ENCODE assay signal across 17 cellular contexts in the genomic region with DNA sequence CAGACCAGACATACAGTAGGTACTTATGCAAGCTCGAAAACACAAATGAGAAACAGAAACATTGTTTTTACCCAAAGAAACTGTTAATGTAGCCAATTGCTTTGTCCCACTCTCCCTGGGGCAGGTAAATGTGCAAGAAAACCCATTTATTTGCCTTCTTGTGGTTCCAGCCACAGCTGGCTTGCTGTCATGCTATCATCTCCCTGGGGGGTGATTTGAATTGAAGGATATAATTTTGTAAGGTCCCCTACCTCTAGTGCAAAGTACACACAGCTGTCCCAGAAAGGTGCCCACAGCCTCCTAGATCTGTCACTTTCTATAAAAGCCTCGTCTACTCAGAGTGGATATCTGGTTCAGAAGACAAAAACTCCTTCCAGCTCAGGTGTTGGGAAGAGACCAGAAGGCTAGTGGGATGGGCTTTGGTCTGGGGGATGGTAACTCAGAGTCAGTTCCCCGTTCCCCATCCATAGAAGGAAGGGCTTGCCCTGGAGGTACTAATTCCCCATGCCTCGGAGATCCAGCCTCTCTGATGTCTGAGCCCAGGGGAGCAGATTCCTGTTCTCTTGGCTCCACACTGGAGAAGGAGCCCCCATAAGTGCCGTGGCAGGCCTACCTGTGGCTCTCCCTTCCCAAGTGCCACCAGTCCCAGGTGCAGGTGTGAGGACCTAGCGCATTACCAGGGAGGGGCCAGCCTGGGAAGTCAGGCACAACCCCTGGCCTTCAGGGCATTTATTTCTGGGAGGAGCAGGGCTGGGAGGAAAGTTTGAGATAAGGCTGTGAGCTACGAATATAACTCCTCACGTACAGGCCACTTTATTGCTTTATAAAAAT. TPM values are rescaled to one million over a fixed set of nuclear protein-coding genes. Genes with fewer than 3 reads are reported as not detected.
A peak's percentile ranks its signal among the peaks of the same experiment; 100 is the strongest.
DNase-seq lines count a peak whose midpoint lies in the region; ATAC-seq and TF ChIP-seq lines count a peak whose summit lies in the region.
"Had no signal": no experiment of that assay in that cellular context is flagged by ENCODE, and none has a peak within 500 bp of the region (broad histone marks: within the 10 kb centered on the region; RNA-seq: fewer than 3 reads in every experiment).

No MANE protein-coding gene starts in this region.

- intact Hi-C loops in MCF 10A (cut with micrococcal nuclease), result no loop called here

- H3K9ac ChIP-seq in Karpas-422 (ENCODE audit: low read length) (peak overlapping the region; percentile 80), rectal smooth muscle tissue (ENCODE audit: low read length) (no peak overlapping the region)

- H3K4me3 ChIP-seq in Karpas-422 (ENCODE audit: low read length) (peak overlapping the region; percentile 54), Peyer's patch (peak overlapping the region in 2 of 4 donors; percentile 63 to 70), rectal smooth muscle tissue (ENCODE audit: low read length) (peak overlapping the region; percentile 36)
- H3K4me3 ChIP-seq: ascending aorta had no signal

- peaks cover 71% of the 10 kb centered on the region for H3K4me1 ChIP-seq in Karpas-422 (ENCODE audit: low read length)
- H3K4me1 ChIP-seq in Peyer's patch, result peaks cover 0 to 18% (median 3%) of the 10 kb centered on the region in 4 donors
- no peaks in the 10 kb centered on the region for H3K4me1 ChIP-seq in rectal smooth muscle tissue (ENCODE audit: control insufficient read depth, insufficient read depth, low read length)
- H3K4me1 ChIP-seq: ascending aorta, BE2C had no signal

- H3K4me3 Mint-ChIP-seq in MCF 10A (ENCODE audit: unreplicated experiment), result no peak overlapping the region

- ATAC-seq in GM21717 (IDR thresholded peaks at IDR 0.05; ENCODE audit: unreplicated experiment), result no peak

- no peaks in the 10 kb centered on the region for H3K9me2 ChIP-seq in Karpas-422 (replicated peaks; ENCODE audit: insufficient read depth, low read length)

- H4K20me1 ChIP-seq in Karpas-422 (ENCODE audit: insufficient read depth, low read depth, low read length), result no peaks in the 10 kb centered on the region

- H3K79me2 ChIP-seq in Karpas-422 (ENCODE audit: low read length), result no peaks in the 10 kb centered on the region

- no peaks in the 10 kb centered on the region for H3K27me3 Mint-ChIP-seq in MCF 10A (ENCODE audit: insufficient read depth, unreplicated experiment)

- TF ChIP-seq CTCF in Peyer's patch (IDR thresholded peaks at IDR 0.05) (no peak), MCF 10A (IDR thresholded peaks at IDR 0.05; ENCODE audit: unreplicated experiment) (no peak)

- H3K9me3 ChIP-seq in Karpas-422 (ENCODE audit: low read length), result no peaks in the 10 kb centered on the region
- no peaks in the 10 kb centered on the region for H3K9me3 ChIP-seq in Peyer's patch
- H3K9me3 ChIP-seq: ascending aorta, BE2C had no signal

- peaks cover 22% of the 10 kb centered on the region for H3K4me1 Mint-ChIP-seq in MCF 10A (ENCODE audit: insufficient read depth, unreplicated experiment)

- H3K9me3 Mint-ChIP-seq in MCF 10A (ENCODE audit: unreplicated experiment), result peaks cover 5% of the 10 kb centered on the region

- H3K36me3 ChIP-seq in Karpas-422 (ENCODE audit: insufficient read depth, low read length) (no peaks in the 10 kb centered on the region), Peyer's patch (no peaks in the 10 kb centered on the region), rectal smooth muscle tissue (ENCODE audit: control insufficient read depth, insufficient read depth, low read length) (no peaks in the 10 kb centered on the region)
- H3K36me3 ChIP-seq: ascending aorta, BE2C had no signal

- no peak overlapping the region for H2AFZ ChIP-seq in Karpas-422 (ENCODE audit: low read length)

- BruUV-seq in MCF 10A (replicated peaks; lab: Mats Ljungman, UMichigan), result no TSS peak

- H3K36me3 Mint-ChIP-seq in MCF 10A (ENCODE audit: insufficient read depth, unreplicated experiment), result no peaks in the 10 kb centered on the region

- H3K27ac ChIP-seq in Karpas-422 (ENCODE audit: low read length) (peak overlapping the region; percentile 100), Peyer's patch (peak overlapping the region in 3 of 4 donors; percentile 77 to 96 (median 95)), rectal smooth muscle tissue (ENCODE audit: low read depth, low read length) (no peak overlapping the region)
- H3K27ac ChIP-seq: ascending aorta had no signal

- peak overlapping the region; percentile 67 for H3K4me2 ChIP-seq in Karpas-422 (ENCODE audit: low read depth, low read length, poor library complexity, severe bottlenecking)

- peak; percentile 93 to 97 for TF ChIP-seq POLR2A in Peyer's patch (IDR thresholded peaks at IDR 0.05)

- H3K27me3 ChIP-seq in Karpas-422 (ENCODE audit: low read length) (no peaks in the 10 kb centered on the region), Peyer's patch (no peaks in the 10 kb centered on the region), rectal smooth muscle tissue (ENCODE audit: control insufficient read depth, insufficient read depth, low read length) (no peaks in the 10 kb centered on the region)
- H3K27me3 ChIP-seq: ascending aorta, BE2C had no signal

- CTCF ChIA-PET in MCF 10A (lab: Yijun Ruan, JAX), result interaction anchor here (1.1 to 8.3 kb wide), 3 partner anchors 10 to 47 kb away, joined by 3 to 73 read pairs (median 7); a partner anchor contains a TSS

- H3K27ac Mint-ChIP-seq in MCF 10A (ENCODE audit: low read depth, unreplicated experiment), result no peak overlapping the region

- POLR2A ChIA-PET in MCF 10A (lab: Yijun Ruan, JAX), result interaction anchor here (0.9 to 3.9 kb wide), 3 partner anchors 11 to 64 kb away, joined by 3 to 17 read pairs (median 6); a partner anchor contains a TSS

- peak; percentile 94 for DNase-seq in Karpas-422
- DNase-seq in NCI-H2107 (lab: John Stamatoyannopoulos, UW), result peak; percentile 55
- peak in 2 of 3 donors; percentile 86 to 88 for DNase-seq in Peyer's patch
- no peak for DNase-seq in MCF 10A (ENCODE audit: unreplicated experiment)
- DNase-seq in stimulated activated CD4-positive, alpha-beta T cell treated with anti-CD3 and anti-CD28 coated beads, Interleukin-12 subunit alpha, Interleukin-12 subunit beta, amount 100 ng/mL, for 4 hours, result no peak
- DNase-seq: activated CD4-positive, alpha-beta T cell treated with anti-CD3 and anti-CD28 coated beads for 1 hour; activated gamma-delta T cell treated with Interleukin-2 at 50 U/mL for 16 hours; BE2C; cortex of kidney; stimulated activated CD4-positive, alpha-beta T cell treated with anti-CD3 and anti-CD28 coated beads, Interleukin-1b, Interleukin-23, amount 100 ng/mL, for 48 hours had no signal

RNA-seq across cellular contexts. Expression of a gene that starts 2.4 kb away (rescaled TPM):
- total RNA-seq in Karpas-422 (2014; rRNA removed; shearing (Covaris generic); ENCODE audit: low replicate concordance), result 0.97 and 2.7 TPM in 2 replicates
- total RNA-seq in Peyer's patch (100 to 1,000 TPM in 3 of 4 donors, 10 to 100 TPM in 1; 88.3 to 358 (median 288) TPM), MCF 10A (2022) (not detected in 2 replicates)
- total RNA-seq: ascending aorta; lung microvascular endothelial cell; M059J; T-helper 2 cell treated with Interferon-gamma antibody and Interleukin-4, amounts not matched to agents 100 ng/mL and 5 ng/mL, for 36 hours; temporal lobe had no signal

RNA-seq across cellular contexts. Expression of a gene that starts 10.9 kb away (rescaled TPM):
- 213 and 402 TPM in 2 replicates for total RNA-seq in Karpas-422 (2014; rRNA removed; shearing (Covaris generic); ENCODE audit: low replicate concordance)
- total RNA-seq in Peyer's patch, result 1,000 to 10,000 TPM in 1 of 4 donors, 100 to 1,000 TPM in 3; 198 to 1,062 (median 553) TPM
- total RNA-seq in MCF 10A (2022), result 132 and 149 TPM in 2 replicates

RNA-seq across cellular contexts. Expression of a gene that starts 18.7 kb away (rescaled TPM):
- 26.8 and 32.0 TPM in 2 replicates for total RNA-seq in Karpas-422 (2014; rRNA removed; shearing (Covaris generic); ENCODE audit: low replicate concordance)
- total RNA-seq in Peyer's patch (100 to 1,000 TPM in 1 of 4 donors, 10 to 100 TPM in 3; 23.9 to 103 (median 64.6) TPM), MCF 10A (2022) (56.8 and 58.4 TPM in 2 replicates)

Comparison
In these comparisons a context has a peak if more than half of its experiments do, and no peak if none do; other contexts are left out.
1. DNase-seq: peak in Karpas-422 (single experiment), NCI-H2107 (single experiment) and Peyer's patch (2 of 3); none in MCF 10A (single experiment) and stimulated activated CD4-positive, alpha-beta T cell treated with anti-CD3 and anti-CD28 coated beads, Interleukin-12 subunit alpha, Interleukin-12 subunit beta, amount 100 ng/mL, for 4 hours (single experiment).
2. RNA of a gene that starts 2.4 kb away (total RNA-seq): 88.3 to 358 TPM in Peyer's patch; 0.97 to 2.7 TPM in Karpas-422 and not detected in MCF 10A; every median in the first group is over 10 times any median in the second.